ENCODE assay signal across 1 cellular context in genomic region chr18:44807766-44808165, GRCh38.
TF ChIP-seq lines count a peak whose summit lies in the region.

No MANE protein-coding gene starts in this region.

TF ChIP-seq in liver, 16 proteins besides CTCF, POLR2A, EP300 and RAD21 (continued from another document):
- TF ChIP-seq REST (IDR thresholded peaks at IDR 0.05): no peak
- TF ChIP-seq TAF1 (conservative IDR thresholded peaks at IDR 0.05): no peak
TF ChIP-seq in liver: peak in this region for 10.
